In genomic region chr1:25009675-25010262, GRCh38 we compare ENCODE assay signal across 1 cellular context.
TF ChIP-seq lines count a peak whose summit lies in the region.

No MANE protein-coding gene starts in this region.

TF ChIP-seq in IMR-90, 13 proteins besides CTCF, POLR2A, EP300 and RAD21 (continued from another document):
- TF ChIP-seq MXI1 (IDR thresholded peaks at IDR 0.05; ENCODE audit: borderline replicate concordance, low read depth, low read length) (no peak), RCOR1 (IDR thresholded peaks at IDR 0.05; ENCODE audit: insufficient replicate concordance, low read length) (no peak), MAFK (IDR thresholded peaks at IDR 0.05; ENCODE audit: low read depth, low read length) (no peak), RFX5 (IDR thresholded peaks at IDR 0.05; ENCODE audit: low read depth, low read length) (no peak), CHD1 (IDR thresholded peaks at IDR 0.05; ENCODE audit: low read depth, low read length) (no peak), FOS (IDR thresholded peaks at IDR 0.05; ENCODE audit: low read depth, low read length) (no peak), USF2 (IDR thresholded peaks at IDR 0.05; ENCODE audit: low read depth, low read length) (no peak), MAZ (IDR thresholded peaks at IDR 0.05; ENCODE audit: borderline replicate concordance, low read depth, low read length) (no peak)
TF ChIP-seq in IMR-90: peak in this region for 0.
